8 cellular contexts compared by ENCODE assay signal in the genomic region with DNA sequence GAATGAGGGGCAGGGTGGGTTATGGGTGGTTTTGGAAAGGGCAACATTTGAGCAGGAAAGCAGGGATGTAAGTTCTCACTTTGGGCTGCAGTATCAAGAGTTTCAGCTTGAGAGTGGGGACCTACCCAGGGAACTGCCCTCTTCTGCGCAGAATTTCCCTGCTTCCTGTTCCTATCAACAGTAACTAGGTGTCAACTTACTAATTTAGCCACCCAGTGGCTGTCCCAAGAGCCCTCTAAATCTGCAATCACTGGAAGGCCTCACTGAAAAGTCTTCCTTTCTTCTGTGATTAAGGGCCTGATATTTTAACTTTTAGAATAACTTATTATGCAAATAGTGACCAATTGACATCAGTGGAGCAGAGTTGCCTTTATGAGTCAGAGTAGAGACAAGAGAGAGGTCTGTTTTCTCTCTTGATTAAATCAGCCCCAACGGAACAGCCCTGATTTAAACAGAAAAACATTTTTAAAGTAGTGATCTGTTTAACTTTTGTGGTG.
DNase-seq lines count a peak whose midpoint lies in the region; ATAC-seq and TF ChIP-seq lines count a peak whose summit lies in the region.

No MANE protein-coding gene starts in this region.

- no peak overlapping the region for H3K27ac ChIP-seq in MM.1S (ENCODE audit: low read length)

- H3K4me1 ChIP-seq in skeletal muscle satellite cell (ENCODE audit: control insufficient read depth, insufficient read depth, low read length): peaks cover 25% of the 10 kb centered on the region
- 0 out of 2 replicates have a peak, but pooled peaks cover 3% of the 10 kb centered on the region for H3K4me1 ChIP-seq in MM.1S (ENCODE audit: low read length)

- ATAC-seq in GM21381 (IDR thresholded peaks at IDR 0.05; ENCODE audit: unreplicated experiment) (peak; percentile 68), HG03521 (IDR thresholded peaks at IDR 0.05; ENCODE audit: unreplicated experiment) (peak; percentile 54)

- H3K4me3 ChIP-seq in skeletal muscle satellite cell (ENCODE audit: low read length): no peak overlapping the region
- no peak overlapping the region for H3K4me3 ChIP-seq in MM.1S (ENCODE audit: low read length)

- no peaks in the 10 kb centered on the region for H3K79me2 ChIP-seq in MM.1S (ENCODE audit: low read length)

- no peaks in the 10 kb centered on the region for H4K20me1 ChIP-seq in MM.1S (ENCODE audit: insufficient read depth, low read length)

- H3K4me2 ChIP-seq in skeletal muscle satellite cell (ENCODE audit: low read length): peak overlapping the region; percentile 58
- H3K4me2 ChIP-seq in MM.1S (ENCODE audit: low read depth, low read length): no peak overlapping the region

- DNase-seq in GM03348 (ENCODE audit: low spot score): peak; percentile 63
- DNase-seq in amniotic stem cell (lab: John Stamatoyannopoulos, UW): peak; percentile 45
- DNase-seq in activated CD4-positive, alpha-beta T cell treated with anti-CD3 and anti-CD28 coated beads, Interleukin-2, amount 50 U/mL, for 4 hours: no peak
- DNase-seq in MM.1S: no peak
- no peak for DNase-seq in HK-2 (ENCODE audit: unreplicated experiment)

- H3K27me3 ChIP-seq in skeletal muscle satellite cell (ENCODE audit: control insufficient read depth, insufficient read depth, low read length) (no peaks in the 10 kb centered on the region), MM.1S (replicated peaks; ENCODE audit: insufficient read depth, low read length) (no peaks in the 10 kb centered on the region)

- H3K9me3 ChIP-seq in skeletal muscle satellite cell (replicated peaks; ENCODE audit: low read length) (no peaks in the 10 kb centered on the region), MM.1S (replicated peaks; ENCODE audit: insufficient read depth, low read length) (no peaks in the 10 kb centered on the region)

- no peak overlapping the region for H2AFZ ChIP-seq in MM.1S (ENCODE audit: low read length)

- no peaks in the 10 kb centered on the region for H3K9me2 ChIP-seq in MM.1S (replicated peaks; ENCODE audit: insufficient read depth, low read length)

- no peak for TF ChIP-seq CTCF in MM.1S (IDR thresholded peaks at IDR 0.05; ENCODE audit: low read length)

- no peaks in the 10 kb centered on the region for H3K36me3 ChIP-seq in skeletal muscle satellite cell (ENCODE audit: insufficient read depth, low read length)
- no peaks in the 10 kb centered on the region for H3K36me3 ChIP-seq in MM.1S (replicated peaks; ENCODE audit: insufficient read depth, low read length)

- peak overlapping the region; percentile 43 for H3K9ac ChIP-seq in skeletal muscle satellite cell (ENCODE audit: low read depth, low read length)
- H3K9ac ChIP-seq in MM.1S (ENCODE audit: low read length): no peak overlapping the region

- H3F3A ChIP-seq in MM.1S (ENCODE audit: insufficient read depth, low read length): no peaks in the 10 kb centered on the region

Comparison
In these comparisons a context has a peak if more than half of its experiments do, and no peak if none do; other contexts are left out.
1. DNase-seq: peak in GM03348 (single experiment) and amniotic stem cell (single experiment); none in activated CD4-positive, alpha-beta T cell treated with anti-CD3 and anti-CD28 coated beads, Interleukin-2, amount 50 U/mL, for 4 hours (0 of 2), MM.1S (single experiment) and HK-2 (single experiment).